Comparison of ENCODE assay signal across 19 cellular contexts in genomic region chr4:8738471-8738931, GRCh38.
"Had no signal": no experiment of that assay in that cellular context is flagged by ENCODE, and none has a peak within 500 bp of the region (broad histone marks: within the 10 kb centered on the region; RNA-seq: fewer than 3 reads in every experiment).

No MANE protein-coding gene starts in this region.

- H3K4me1 ChIP-seq: body of pancreas, right lobe of liver had no signal

- DNase-seq: activated CD4-positive, alpha-beta memory T cell treated with anti-CD3 and anti-CD28 coated beads for 36 hours; activated effector memory CD4-positive, alpha-beta T cell treated with Interleukin-2 at 50 U/mL for 16 hours; activated T-cell treated with anti-CD3 and anti-CD28 coated beads for 4 hours; amniotic stem cell; erythroblast; kidney glomerular epithelial cell; midbrain; naive B cell; stimulated activated CD4-positive, alpha-beta T cell treated with anti-CD3 and anti-CD28 coated beads, Interleukin-12 subunit alpha, Interleukin-12 subunit beta, amount 100 ng/mL, for 4 hours; stimulated activated naive CD8-positive, alpha-beta T cell treated with anti-CD3 and anti-CD28 coated beads, Interleukin-15, Interleukin-2, amounts not matched to agents 100 U/mL and 50 U/mL, for 24 hours; SW 1271 had no signal

- H3K27me3 ChIP-seq: body of pancreas, hepatocyte, right lobe of liver had no signal

- H3K4me3 Mint-ChIP-seq: activated CD4-positive, alpha-beta memory T cell treated with anti-CD3 and anti-CD28 coated beads for 36 hours; dendritic cell treated with granulocyte-macrophage colony-stimulating factor and Interleukin-4, amounts not matched to agents 40 ng/mL and 50 ng/mL, for 4 days; endodermal cell; T-helper 2 cell treated with Interferon-gamma antibody and Interleukin-4, amounts not matched to agents 5 μg/mL and 100 μg/mL, for 36 hours had no signal

- H3K4me3 ChIP-seq: body of pancreas, hepatocyte, lung, right lobe of liver had no signal

- H3K27ac ChIP-seq: body of pancreas, hepatocyte, right lobe of liver had no signal

- H3K4me1 Mint-ChIP-seq: endodermal cell, naive B cell had no signal

- H3K27ac Mint-ChIP-seq: activated CD4-positive, alpha-beta memory T cell treated with anti-CD3 and anti-CD28 coated beads for 36 hours; activated naive CD4-positive, alpha-beta T cell treated with anti-CD3 and anti-CD28 coated beads, Interleukin-2, amount 50 U/mL, for 72 hours; dendritic cell treated with granulocyte-macrophage colony-stimulating factor and Interleukin-4, amounts not matched to agents 40 ng/mL and 50 ng/mL, for 4 days; endodermal cell; naive B cell; T-helper 2 cell treated with Interferon-gamma antibody and Interleukin-4, amounts not matched to agents 5 μg/mL and 100 μg/mL, for 36 hours had no signal

- ATAC-seq: activated naive CD4-positive, alpha-beta T cell treated with anti-CD3 and anti-CD28 coated beads, Interleukin-2, amount 50 U/mL, for 72 hours; body of pancreas; right lobe of liver; stimulated activated naive CD8-positive, alpha-beta T cell treated with anti-CD3 and anti-CD28 coated beads, Interleukin-15, Interleukin-2, amounts not matched to agents 100 U/mL and 50 U/mL, for 24 hours had no signal

- H3K9me3 ChIP-seq: body of pancreas, right lobe of liver had no signal

- H3K9me3 Mint-ChIP-seq: activated naive CD4-positive, alpha-beta T cell treated with anti-CD3 and anti-CD28 coated beads, Interleukin-2, amount 50 U/mL, for 72 hours; dendritic cell treated with granulocyte-macrophage colony-stimulating factor and Interleukin-4, amounts not matched to agents 40 ng/mL and 50 ng/mL, for 4 days; T-helper 2 cell treated with Interferon-gamma antibody and Interleukin-4, amounts not matched to agents 5 μg/mL and 100 μg/mL, for 36 hours had no signal

- H3K36me3 Mint-ChIP-seq: activated CD4-positive, alpha-beta memory T cell treated with anti-CD3 and anti-CD28 coated beads for 36 hours; activated naive CD4-positive, alpha-beta T cell treated with anti-CD3 and anti-CD28 coated beads, Interleukin-2, amount 50 U/mL, for 72 hours had no signal

- H3K27me3 Mint-ChIP-seq: activated CD4-positive, alpha-beta memory T cell treated with anti-CD3 and anti-CD28 coated beads for 36 hours; dendritic cell treated with granulocyte-macrophage colony-stimulating factor and Interleukin-4, amounts not matched to agents 40 ng/mL and 50 ng/mL, for 4 days had no signal
